ENCODE assay signal across 22 cellular contexts in genomic region chr1:114607223-114607622, GRCh38.
"Had no signal": no experiment of that assay in that cellular context is flagged by ENCODE, and none has a peak within 500 bp of the region (broad histone marks: within the 10 kb centered on the region; RNA-seq: fewer than 3 reads in every experiment).

No MANE protein-coding gene starts in this region.

- FAIRE-seq: endometrium, kidney had no signal

- DNase-seq: cerebellar nuclear complex; cortex of kidney; effector memory CD8-positive, alpha-beta T cell; gastrocnemius medialis; head of caudate nucleus; kidney; mesenchymal stem cell; mucosa of descending colon; naive thymus-derived CD4-positive, alpha-beta T cell; right cardiac atrium; sigmoid colon; stimulated activated CD4-positive, alpha-beta T cell treated with anti-CD3 and anti-CD28 coated beads, Interleukin-4, amount 100 ng/mL, for 4 hours; stimulated activated naive CD8-positive, alpha-beta T cell treated with anti-CD3 and anti-CD28 coated beads, Interleukin-15, Interleukin-2, amounts not matched to agents 100 U/mL and 50 U/mL, for 24 hours; substantia nigra; testis; tibial artery had no signal

- H3K36me3 ChIP-seq: neural progenitor cell, prostate gland had no signal

- H3K9me3 ChIP-seq: esophagus muscularis mucosa, gastrocnemius medialis, mucosa of descending colon, prostate gland, sigmoid colon, testis, tibial artery had no signal

- H3K27me3 ChIP-seq: esophagus muscularis mucosa, gastrocnemius medialis, neural progenitor cell, sigmoid colon, testis, tibial artery had no signal

- ATAC-seq: effector memory CD8-positive, alpha-beta T cell; gastrocnemius medialis; left lobe of liver; mucosa of descending colon; naive thymus-derived CD4-positive, alpha-beta T cell; right cardiac atrium; stimulated activated naive CD8-positive, alpha-beta T cell treated with anti-CD3 and anti-CD28 coated beads, Interleukin-15, Interleukin-2, amounts not matched to agents 100 U/mL and 50 U/mL, for 24 hours had no signal

- H3K4me1 ChIP-seq: esophagus muscularis mucosa, gastrocnemius medialis, neural progenitor cell, prostate gland, sigmoid colon, testis, tibial artery had no signal

- H3K4me3 ChIP-seq: esophagus muscularis mucosa, gastrocnemius medialis, lung, mucosa of descending colon, neural progenitor cell, prostate gland, sigmoid colon, testis, tibial artery had no signal

- H3K27ac ChIP-seq: esophagus muscularis mucosa, neural progenitor cell, prostate gland, sigmoid colon, testis, tibial artery had no signal
